9 cellular contexts compared by ENCODE assay signal in the genomic region with DNA sequence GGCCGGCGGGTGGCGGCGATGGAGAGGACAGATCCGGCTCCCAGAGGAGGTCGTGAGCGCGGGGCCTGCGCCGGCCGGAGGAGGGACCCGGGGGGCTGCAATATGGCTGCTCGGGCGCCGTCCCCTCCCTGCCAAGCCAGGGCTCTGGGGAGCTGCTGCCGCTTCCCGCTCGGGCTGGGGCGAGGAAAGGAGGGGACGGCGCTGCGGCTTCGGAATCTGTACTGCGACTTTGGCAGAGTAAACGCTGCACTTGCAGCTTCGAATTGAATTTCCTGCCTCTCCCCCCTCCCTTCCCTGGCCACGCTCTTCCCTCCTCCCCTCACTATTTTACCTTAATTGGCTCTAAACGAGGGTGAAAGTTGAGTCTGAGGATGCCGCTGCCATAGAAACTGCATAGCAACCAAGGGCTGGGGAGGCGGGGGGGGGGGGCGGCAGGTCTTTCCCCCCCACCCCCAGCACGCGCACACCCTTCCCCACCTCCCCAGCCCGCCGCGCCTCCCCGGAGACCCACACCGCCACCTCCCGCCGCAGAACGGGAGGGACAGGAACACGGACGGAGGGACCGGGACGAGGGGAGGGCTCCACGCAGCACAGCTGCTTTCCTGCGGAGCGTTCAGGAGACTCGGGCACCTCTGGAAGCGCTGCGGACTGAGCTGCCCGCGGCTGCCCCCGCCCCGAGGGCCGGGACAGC.
DNase-seq lines count a peak whose midpoint lies in the region; ATAC-seq and TF ChIP-seq lines count a peak whose summit lies in the region.
"Had no signal": no experiment of that assay in that cellular context is flagged by ENCODE, and none has a peak within 500 bp of the region (broad histone marks: within the 10 kb centered on the region; RNA-seq: fewer than 3 reads in every experiment).

No MANE protein-coding gene starts in this region.

- H3K4me1 ChIP-seq in esophagus (ENCODE audit: control insufficient read depth in 2 of 2, insufficient read depth in 2 of 2, low read length in 1 of 2) (peaks cover 0 to 5% of the 10 kb centered on the region in 2 donors), tibial artery (peaks cover 0 to 17% (median 10%) of the 10 kb centered on the region in 4 donors), Karpas-422 (ENCODE audit: low read length) (no peaks in the 10 kb centered on the region)

- H3K9me2 ChIP-seq in Karpas-422 (replicated peaks; ENCODE audit: insufficient read depth, low read length), result no peaks in the 10 kb centered on the region

- H3K27ac ChIP-seq in esophagus (ENCODE audit: low read depth in 2 of 2, low read length in 1 of 2), result no peak overlapping the region
- H3K27ac ChIP-seq in tibial artery, result peak overlapping the region in 1 of 2 donors; percentile 29
- no peak overlapping the region for H3K27ac ChIP-seq in Karpas-422 (ENCODE audit: low read length)
- H3K27ac ChIP-seq: epithelial cell of prostate had no signal

- no peak overlapping the region for H2AFZ ChIP-seq in Karpas-422 (ENCODE audit: low read length)

- no peak for TF ChIP-seq CTCF in tibial artery (IDR thresholded peaks at IDR 0.05)

- intact Hi-C loops in tibial artery (cut with DNase I; ENCODE audit: low total_unique reads), result no loop called here

- peak overlapping the region; percentile 68 for H3K4me3 Mint-ChIP-seq in activated CD8-positive, alpha-beta T cell treated with anti-CD3 and anti-CD28 coated beads, Interleukin-2, amount 10 ng/mL, durations not matched to agents 7 days and 5 days
- peak overlapping the region; percentile 75 to 93 (median 91) for H3K4me3 Mint-ChIP-seq in naive B cell

- H4K20me1 ChIP-seq in Karpas-422 (ENCODE audit: insufficient read depth, low read depth, low read length), result no peaks in the 10 kb centered on the region

- no peaks in the 10 kb centered on the region for H3K79me2 ChIP-seq in Karpas-422 (ENCODE audit: low read length)

- H3K9me3 Mint-ChIP-seq in activated CD8-positive, alpha-beta T cell treated with anti-CD3 and anti-CD28 coated beads, Interleukin-2, amount 10 ng/mL, durations not matched to agents 7 days and 5 days (ENCODE audit: insufficient read depth), result no peaks in the 10 kb centered on the region
- no peaks in the 10 kb centered on the region for H3K9me3 Mint-ChIP-seq in naive B cell

- no peaks in the 10 kb centered on the region for H3K9me3 ChIP-seq in esophagus (ENCODE audit: control insufficient read depth in 2 of 2, insufficient read depth in 1 of 2, low read depth in 1 of 2, low read length in 1 of 2)
- no peaks in the 10 kb centered on the region for H3K9me3 ChIP-seq in tibial artery
- no peaks in the 10 kb centered on the region for H3K9me3 ChIP-seq in Karpas-422 (ENCODE audit: low read length)

- no peak overlapping the region for H3K9ac ChIP-seq in Karpas-422 (ENCODE audit: low read length)

- H3K36me3 ChIP-seq in esophagus (ENCODE audit: control insufficient read depth in 2 of 2, insufficient read depth in 2 of 2, low read length in 1 of 2) (no peaks in the 10 kb centered on the region), tibial artery (no peaks in the 10 kb centered on the region), Karpas-422 (ENCODE audit: insufficient read depth, low read length) (no peaks in the 10 kb centered on the region)

- CTCF ChIA-PET in activated CD8-positive, alpha-beta T cell treated with anti-CD3 and anti-CD28 coated beads, Interleukin-2, amount 10 ng/mL, durations not matched to agents 7 days and 5 days (lab: Charles Lee), result interaction anchor here (2.3 kb wide), 1 partner anchor 88 kb away, joined by 6 read pairs; no protein-coding TSS in a partner anchor

- H3K36me3 Mint-ChIP-seq in activated CD8-positive, alpha-beta T cell treated with anti-CD3 and anti-CD28 coated beads, Interleukin-2, amount 10 ng/mL, durations not matched to agents 7 days and 5 days (ENCODE audit: low read depth), result no peaks in the 10 kb centered on the region
- H3K36me3 Mint-ChIP-seq in naive B cell, result peaks cover 0 to 8% of the 10 kb centered on the region in 2 donors

- H3K4me3 ChIP-seq in esophagus (ENCODE audit: low read depth in 1 of 2, low read length in 2 of 2) (peak overlapping the region; percentile 33 to 47), tibial artery (peak overlapping the region; percentile 55 to 65), Karpas-422 (ENCODE audit: low read length) (no peak overlapping the region)

- POLR2A ChIA-PET in activated CD8-positive, alpha-beta T cell treated with anti-CD3 and anti-CD28 coated beads, Interleukin-2, amount 10 ng/mL, durations not matched to agents 7 days and 5 days (lab: Charles Lee), result no interaction called here

- H3K4me2 ChIP-seq in Karpas-422 (ENCODE audit: low read depth, low read length, poor library complexity, severe bottlenecking), result no peak overlapping the region

- H3K27me3 Mint-ChIP-seq in activated CD8-positive, alpha-beta T cell treated with anti-CD3 and anti-CD28 coated beads, Interleukin-2, amount 10 ng/mL, durations not matched to agents 7 days and 5 days (ENCODE audit: low read depth), result peaks cover 29% of the 10 kb centered on the region
- H3K27me3 Mint-ChIP-seq in naive B cell, result peaks cover 11 to 19% (median 16%) of the 10 kb centered on the region in 3 donors

- H3K27me3 ChIP-seq in esophagus (ENCODE audit: control insufficient read depth in 1 of 2, insufficient read depth in 2 of 2, low read length in 2 of 2), result peaks cover 0 to 6% of the 10 kb centered on the region in 2 donors
- peaks cover 0 to 9% of the 10 kb centered on the region in 2 donors for H3K27me3 ChIP-seq in tibial artery
- H3K27me3 ChIP-seq in Karpas-422 (ENCODE audit: low read length), result no peaks in the 10 kb centered on the region

- H3K27ac Mint-ChIP-seq in activated CD8-positive, alpha-beta T cell treated with anti-CD3 and anti-CD28 coated beads, Interleukin-2, amount 10 ng/mL, durations not matched to agents 7 days and 5 days, result no peak overlapping the region
- peak overlapping the region in 1 of 6 donors; percentile 56 for H3K27ac Mint-ChIP-seq in naive B cell

- ATAC-seq in HG03520 (IDR thresholded peaks at IDR 0.05; ENCODE audit: unreplicated experiment), result peak; percentile 44
- ATAC-seq in activated CD8-positive, alpha-beta T cell treated with anti-CD3 and anti-CD28 coated beads, Interleukin-2, amount 10 ng/mL, durations not matched to agents 7 days and 5 days, result peak; percentile 73
- peak; percentile 63 to 70 for ATAC-seq in naive B cell (ENCODE audit: low read depth in 2 of 2)

- DNase-seq in NCI-H748 (lab: John Stamatoyannopoulos, UW; ENCODE audit: unreplicated experiment), result peak; percentile 76
- DNase-seq in NCI-H748 treated with DMSO at 0.1 percent for 48 hours (lab: John Stamatoyannopoulos, UW), result no peak
- peak; percentile 25 for DNase-seq in activated CD8-positive, alpha-beta T cell treated with anti-CD3 and anti-CD28 coated beads, Interleukin-2, amount 10 ng/mL, durations not matched to agents 7 days and 5 days
- peak; percentile 14 for DNase-seq in naive B cell
- DNase-seq in tibial artery, result no peak
- DNase-seq in Karpas-422, result no peak

- 1% methylated on average over 48 to 56 of the region's 56 CpGs for WGBS in esophagus, 2 donors

- H3K4me1 Mint-ChIP-seq in activated CD8-positive, alpha-beta T cell treated with anti-CD3 and anti-CD28 coated beads, Interleukin-2, amount 10 ng/mL, durations not matched to agents 7 days and 5 days (ENCODE audit: low read depth), result peaks cover 4% of the 10 kb centered on the region
- peaks cover 7 to 13% (median 9%) of the 10 kb centered on the region in 3 donors for H3K4me1 Mint-ChIP-seq in naive B cell

Comparison
In these comparisons a context has a peak if more than half of its experiments do, and no peak if none do; other contexts are left out.
1. DNase-seq: peak in NCI-H748 (single experiment), activated CD8-positive, alpha-beta T cell treated with anti-CD3 and anti-CD28 coated beads, Interleukin-2, amount 10 ng/mL, durations not matched to agents 7 days and 5 days (single experiment) and naive B cell (single experiment); none in NCI-H748 treated with DMSO at 0.1 percent for 48 hours (single experiment), tibial artery (0 of 2) and Karpas-422 (single experiment).
2. Peak in every context shown above with its lines, with median percentiles within 50 percentile points of each other: ATAC-seq.